ENCODE assay signal across 9 cellular contexts in genomic region chr7:114832906-114833595, GRCh38.
A peak's percentile ranks its signal among the peaks of the same experiment; 100 is the strongest.
DNase-seq lines count a peak whose midpoint lies in the region; ATAC-seq, FAIRE-seq and TF ChIP-seq lines count a peak whose summit lies in the region.
"Had no signal": no experiment of that assay in that cellular context is flagged by ENCODE, and none has a peak within 500 bp of the region (broad histone marks: within the 10 kb centered on the region; RNA-seq: fewer than 3 reads in every experiment).

No MANE protein-coding gene starts in this region.

- H3K27me3 Mint-ChIP-seq in T-helper 17 cell: no peaks in the 10 kb centered on the region
- H3K27me3 Mint-ChIP-seq in progenitor cell of endocrine pancreas: peaks cover 20% of the 10 kb centered on the region

- H3K4me1 Mint-ChIP-seq in T-helper 17 cell: peaks cover 8% of the 10 kb centered on the region
- peaks cover 8% of the 10 kb centered on the region for H3K4me1 Mint-ChIP-seq in progenitor cell of endocrine pancreas (ENCODE audit: low read depth)

- H3K36me3 Mint-ChIP-seq in T-helper 17 cell (ENCODE audit: low read depth) (no peaks in the 10 kb centered on the region), progenitor cell of endocrine pancreas (ENCODE audit: insufficient read depth) (no peaks in the 10 kb centered on the region)

- intact Hi-C loops in Right ventricle myocardium inferior (cut with DNase I): no loop called here

- H3K27ac Mint-ChIP-seq in T-helper 17 cell (no peak overlapping the region), progenitor cell of endocrine pancreas (no peak overlapping the region)

- TF ChIP-seq CTCF in D721Med (IDR thresholded peaks at IDR 0.05; ENCODE audit: insufficient read depth, missing control alignments): no peak
- TF ChIP-seq CTCF in progenitor cell of endocrine pancreas (IDR thresholded peaks at IDR 0.05; ENCODE audit: unreplicated experiment): no peak

- no peaks in the 10 kb centered on the region for H3K9me3 ChIP-seq in T-helper 17 cell (ENCODE audit: control insufficient read depth, low read length, poor library complexity, severe bottlenecking)

- FAIRE-seq in D721Med (lab: Jason Lieb, UNC): peak; percentile 48

- DNase-seq in D721Med (ENCODE audit: insufficient read length, low spot score): no peak
- no peak for DNase-seq in Right ventricle myocardium inferior (ENCODE audit: missing footprints)
- no peak for DNase-seq in T-helper 17 cell
- no peak for DNase-seq in progenitor cell of endocrine pancreas (ENCODE audit: low spot score, unreplicated experiment)
- no peak for DNase-seq in AG08396 (ENCODE audit: low spot score)
- DNase-seq: NCI-H526 treated with DMSO at 0.1 percent for 48 hours had no signal

- ATAC-seq in GM18907 (IDR thresholded peaks at IDR 0.05; ENCODE audit: unreplicated experiment) (peak; percentile 97), HG02571 (IDR thresholded peaks at IDR 0.05; ENCODE audit: unreplicated experiment) (peak; percentile 91), HG03439 (IDR thresholded peaks at IDR 0.05; ENCODE audit: unreplicated experiment) (peak; percentile 97), Right ventricle myocardium inferior (no peak), T-helper 17 cell (no peak)

- no peaks in the 10 kb centered on the region for H3K9me3 Mint-ChIP-seq in progenitor cell of endocrine pancreas (ENCODE audit: low read depth)

- H3K4me3 Mint-ChIP-seq in T-helper 17 cell (no peak overlapping the region), progenitor cell of endocrine pancreas (ENCODE audit: low read depth) (no peak overlapping the region)

Comparison
In these comparisons a context has a peak if more than half of its experiments do, and no peak if none do; other contexts are left out.
1. ATAC-seq: peak in GM18907 (single experiment), HG02571 (single experiment) and HG03439 (single experiment); none in Right ventricle myocardium inferior (single experiment) and T-helper 17 cell (single experiment).